ENCODE assay signal across 1 cellular context in the genomic region with DNA sequence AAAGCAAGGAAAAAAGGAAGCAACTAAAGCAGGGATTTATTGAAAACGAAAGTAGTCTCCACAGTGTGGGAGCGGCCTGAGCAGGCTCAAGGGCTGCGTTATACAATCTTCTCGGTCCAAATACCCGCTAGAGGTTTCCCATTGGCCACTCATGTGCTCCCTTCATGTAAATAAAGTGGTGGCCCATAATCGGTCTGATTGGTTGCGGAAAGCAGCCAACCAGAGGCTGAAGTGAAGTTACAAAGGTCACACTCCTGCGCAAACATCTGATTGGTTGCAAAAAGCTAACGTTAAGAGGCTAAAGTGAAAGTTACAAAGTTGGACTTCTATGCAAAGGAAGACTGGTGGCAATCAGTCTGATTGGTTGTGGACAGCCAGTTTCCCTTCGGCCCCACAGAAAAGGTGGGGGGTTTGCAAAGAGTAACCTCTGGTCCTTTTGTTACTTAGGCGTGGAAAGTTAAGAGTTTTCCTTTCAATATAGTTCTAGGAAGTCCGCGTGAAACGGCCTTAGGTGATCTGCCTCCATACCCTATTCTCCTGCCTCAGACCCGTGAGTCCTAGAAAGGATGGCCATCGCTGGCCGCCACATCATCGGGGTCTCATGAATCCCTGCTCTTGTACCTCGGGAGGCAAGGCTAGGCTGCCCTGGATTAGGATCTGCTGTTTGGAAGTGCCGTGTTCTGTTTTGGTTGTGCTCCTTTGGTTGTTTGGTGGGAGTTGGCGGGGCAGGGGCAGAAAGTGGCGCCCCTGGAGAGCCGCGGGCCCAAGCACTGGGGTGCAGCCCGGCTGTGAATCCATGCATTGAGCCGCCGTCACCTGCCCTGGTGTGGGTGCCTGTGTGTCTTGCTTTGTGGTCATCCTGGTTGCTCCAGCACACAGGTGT.
TF ChIP-seq lines count a peak whose summit lies in the region.

No MANE protein-coding gene starts in this region.

TF ChIP-seq in endothelial cell of umbilical vein, 7 proteins besides CTCF, POLR2A, EP300 and RAD21:
- TF ChIP-seq FOS (IDR thresholded peaks at IDR 0.05; ENCODE audit: borderline replicate concordance, insufficient read depth, low read length) (no peak), EZH2 (IDR thresholded peaks at IDR 0.05; ENCODE audit: borderline replicate concordance, low read depth, low read length, severe bottlenecking) (no peak), GATA2 (IDR thresholded peaks at IDR 0.05; ENCODE audit: insufficient read depth, insufficient read length, low read depth, low read length) (no peak), MYC (IDR thresholded peaks at IDR 0.05; ENCODE audit: low read depth, low read length) (no peak), JUN (IDR thresholded peaks at IDR 0.05; ENCODE audit: borderline replicate concordance, insufficient read depth, insufficient read length, low read depth) (no peak), POLR2AphosphoS5 (IDR thresholded peaks at IDR 0.05; ENCODE audit: insufficient read depth, low read depth, low read length) (no peak)
- TF ChIP-seq, protein P1, sequence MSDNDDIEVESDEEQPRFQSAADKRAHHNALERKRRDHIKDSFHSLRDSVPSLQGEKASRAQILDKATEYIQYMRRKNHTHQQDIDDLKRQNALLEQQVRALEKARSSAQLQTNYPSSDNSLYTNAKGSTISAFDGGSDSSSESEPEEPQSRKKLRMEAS (IDR thresholded peaks at IDR 0.05; ENCODE audit: insufficient read depth, insufficient read length), result no peak
